8 cellular contexts compared by ENCODE assay signal in genomic region chr1:83998205-83998598, GRCh38. TPM values are rescaled to one million over a fixed set of nuclear protein-coding genes. Genes with fewer than 3 reads are reported as not detected.
DNase-seq lines count a peak whose midpoint lies in the region; ATAC-seq and TF ChIP-seq lines count a peak whose summit lies in the region.

No MANE protein-coding gene starts in this region.

- H3K9me3 ChIP-seq in OCI-LY3 (ENCODE audit: insufficient read depth, low read length) (no peaks in the 10 kb centered on the region), ovary (no peaks in the 10 kb centered on the region)

- H3K36me3 ChIP-seq in OCI-LY3 (replicated peaks; ENCODE audit: low read depth, low read length) (no peaks in the 10 kb centered on the region), ovary (no peaks in the 10 kb centered on the region)

- no peak for TF ChIP-seq EP300 in ovary (IDR thresholded peaks at IDR 0.05)

- H2AFZ ChIP-seq in OCI-LY3 (ENCODE audit: low read depth, low read length): no peak overlapping the region

- H3K9ac ChIP-seq in OCI-LY3 (ENCODE audit: low read length): no peak overlapping the region

- intact Hi-C loops in ovary (cut with DNase I): no loop called here

- H3K79me2 ChIP-seq in OCI-LY3 (ENCODE audit: low read length): no peaks in the 10 kb centered on the region

- H3K4me3 ChIP-seq in GM08714 (ENCODE audit: low read length): peak overlapping the region; percentile 59; the same call in 1 of the 2 replicates
- peak overlapping the region; percentile 94 for H3K4me3 ChIP-seq in OCI-LY3 (ENCODE audit: low read length)
- peak overlapping the region; percentile 84 for H3K4me3 ChIP-seq in epithelial cell of proximal tubule (ENCODE audit: low read depth, low read length)
- peak overlapping the region; percentile 91 for H3K4me3 ChIP-seq in ovary

- peaks cover 4% of the 10 kb centered on the region; the same call in 1 of the 2 replicates for H3K27me3 ChIP-seq in OCI-LY3 (ENCODE audit: low read depth, low read length)
- H3K27me3 ChIP-seq in ovary: no peaks in the 10 kb centered on the region

- ATAC-seq in GM21717 (IDR thresholded peaks at IDR 0.05; ENCODE audit: unreplicated experiment): no peak
- no peak for ATAC-seq in HG03432 (IDR thresholded peaks at IDR 0.05; ENCODE audit: unreplicated experiment)
- ATAC-seq in HG02885 (IDR thresholded peaks at IDR 0.05; ENCODE audit: poor library complexity, unreplicated experiment): no peak

- no peaks in the 10 kb centered on the region for H4K20me1 ChIP-seq in OCI-LY3 (ENCODE audit: insufficient read depth, low read length)

- H3K4me2 ChIP-seq in OCI-LY3 (ENCODE audit: low read length): peak overlapping the region; percentile 91

- no peak for TF ChIP-seq CTCF in OCI-LY3 (IDR thresholded peaks at IDR 0.05; ENCODE audit: low read depth, low read length)
- TF ChIP-seq CTCF in epithelial cell of proximal tubule (conservative IDR thresholded peaks at IDR 0.05; ENCODE audit: low read depth, low read length): no peak
- TF ChIP-seq CTCF in ovary (IDR thresholded peaks at IDR 0.05): no peak

- no peak for TF ChIP-seq POLR2A in ovary (IDR thresholded peaks at IDR 0.05)

- H3K4me1 ChIP-seq in OCI-LY3 (ENCODE audit: low read length) (peaks cover 35% of the 10 kb centered on the region), ovary (ENCODE audit: insufficient read depth) (peaks cover 2% of the 10 kb centered on the region)

- DNase-seq in epithelial cell of proximal tubule (ENCODE audit: low read depth): no peak
- no peak for DNase-seq in ovary
- no peak for DNase-seq in ureter (ENCODE audit: low spot score)

- H3K27ac ChIP-seq in OCI-LY3 (ENCODE audit: low read length) (no peak overlapping the region), ovary (no peak overlapping the region)

- WGBS in ovary, 3 donors: 15 to 18% (median 16%) methylated on average over 12 of the region's 12 CpGs

RNA-seq across cellular contexts. Expression of gene TTLL7, which starts 0.7 kb away (rescaled TPM):
- total RNA-seq in epithelial cell of proximal tubule: 2.9 and 5.3 TPM in 2 replicates
- 10 to 100 TPM in 2 of 7 donors, 1 to 10 TPM in 5; 2.0 to 21.8 (median 2.8) TPM for total RNA-seq in ovary
- 1 to 10 TPM; 2.1 to 9.9 TPM for polyA plus RNA-seq in ovary
- total RNA-seq in ureter: 29.2 TPM
